9 cellular contexts compared by ENCODE assay signal in the genomic region with DNA sequence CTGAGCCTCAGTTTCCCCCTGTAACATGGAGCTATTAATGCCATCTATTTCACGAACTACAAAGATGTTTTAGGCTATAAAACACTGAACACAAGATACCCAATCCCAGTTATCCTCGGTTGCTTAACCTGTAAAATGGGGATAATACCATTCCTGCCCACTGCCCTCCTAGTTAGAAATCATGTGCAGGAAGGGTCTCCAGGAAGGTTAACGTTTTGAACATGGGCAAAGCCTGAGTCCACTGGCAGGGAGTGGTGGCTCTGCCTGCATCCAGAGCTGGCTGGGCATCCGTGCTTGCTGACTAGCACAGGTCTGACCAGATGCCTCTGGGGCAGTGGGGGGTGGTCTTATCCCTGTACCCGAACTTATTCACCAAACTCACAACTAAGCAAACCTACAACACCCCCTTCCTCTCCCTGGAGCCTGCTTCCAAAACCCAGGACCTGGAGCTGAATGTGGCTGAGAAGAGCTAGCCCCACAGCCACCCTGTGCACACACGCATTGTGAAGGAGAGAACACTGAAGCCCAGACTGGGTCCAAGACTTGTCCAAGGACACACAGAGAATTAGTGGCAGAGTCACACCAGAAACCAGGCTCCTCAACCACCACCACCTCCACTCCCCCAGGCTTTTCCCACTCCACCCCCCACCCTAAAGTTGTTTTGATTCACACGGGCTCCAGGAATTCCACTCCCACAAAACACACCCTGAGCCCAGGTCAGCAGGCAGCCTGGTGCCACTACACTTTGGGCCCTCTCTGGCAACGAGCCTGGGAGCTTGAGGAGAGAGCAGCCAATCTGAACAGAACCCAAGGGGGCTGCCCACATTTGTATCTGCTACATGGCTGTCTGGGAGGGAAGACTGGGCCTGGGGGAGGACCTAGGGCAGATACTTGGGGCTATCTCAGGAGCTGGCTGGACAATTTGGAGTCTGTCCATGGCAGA. TPM values are rescaled to one million over a fixed set of nuclear protein-coding genes. Genes with fewer than 3 reads are reported as not detected.
DNase-seq lines count a peak whose midpoint lies in the region; ATAC-seq and TF ChIP-seq lines count a peak whose summit lies in the region.
"Had no signal": no experiment of that assay in that cellular context is flagged by ENCODE, and none has a peak within 500 bp of the region (broad histone marks: within the 10 kb centered on the region; RNA-seq: fewer than 3 reads in every experiment).

No MANE protein-coding gene starts in this region.

- H3K4me1 Mint-ChIP-seq in activated naive CD8-positive, alpha-beta T cell treated with anti-CD3 and anti-CD28 coated beads, Interleukin-2, amount 10 ng/mL, durations not matched to agents 7 days and 5 days = peaks cover 66% of the 10 kb centered on the region
- H3K4me1 Mint-ChIP-seq in endothelial cell (ENCODE audit: unreplicated experiment) = peaks cover 7% of the 10 kb centered on the region

- H3K4me3 Mint-ChIP-seq in activated naive CD8-positive, alpha-beta T cell treated with anti-CD3 and anti-CD28 coated beads, Interleukin-2, amount 10 ng/mL, durations not matched to agents 7 days and 5 days = peak overlapping the region; percentile 98
- H3K4me3 Mint-ChIP-seq in endothelial cell (ENCODE audit: unreplicated experiment) = no peak overlapping the region

- peaks cover 21% of the 10 kb centered on the region for H3K36me3 Mint-ChIP-seq in activated naive CD8-positive, alpha-beta T cell treated with anti-CD3 and anti-CD28 coated beads, Interleukin-2, amount 10 ng/mL, durations not matched to agents 7 days and 5 days
- no peaks in the 10 kb centered on the region for H3K36me3 Mint-ChIP-seq in endothelial cell (ENCODE audit: low read depth, unreplicated experiment)

- no peaks in the 10 kb centered on the region for H3K9me3 Mint-ChIP-seq in activated naive CD8-positive, alpha-beta T cell treated with anti-CD3 and anti-CD28 coated beads, Interleukin-2, amount 10 ng/mL, durations not matched to agents 7 days and 5 days
- H3K9me3 Mint-ChIP-seq in endothelial cell (ENCODE audit: unreplicated experiment) = no peaks in the 10 kb centered on the region

- H3K4me3 ChIP-seq in neutrophil (ENCODE audit: low read depth in 1 of 2, low read length in 1 of 2) = peak overlapping the region; percentile 83 to 89

- H3K27ac ChIP-seq in neutrophil = peak overlapping the region; percentile 92
- H3K27ac ChIP-seq: brain microvascular endothelial cell had no signal

- no peaks in the 10 kb centered on the region for H3K9me3 ChIP-seq in neutrophil

- POLR2A ChIA-PET in activated naive CD8-positive, alpha-beta T cell treated with anti-CD3 and anti-CD28 coated beads, Interleukin-2, amount 10 ng/mL, durations not matched to agents 7 days and 5 days (lab: Charles Lee) = interaction anchor here (0.5 to 3.7 kb wide), 17 partner anchors 11 to 214 kb away, joined by 3 to 18 read pairs (median 5); partner anchors contain the start of genes ELOA, HNRNPR and ID3

- no peaks in the 10 kb centered on the region for H3K27me3 ChIP-seq in neutrophil
- H3K27me3 ChIP-seq: brain microvascular endothelial cell had no signal

- no peaks in the 10 kb centered on the region for H3K36me3 ChIP-seq in neutrophil
- H3K36me3 ChIP-seq: brain microvascular endothelial cell had no signal

- DNase-seq in EL = peak; percentile 26
- DNase-seq in M059J (ENCODE audit: low read depth) = peak; percentile 41
- DNase-seq in activated naive CD8-positive, alpha-beta T cell treated with anti-CD3 and anti-CD28 coated beads, Interleukin-2, amount 10 ng/mL, durations not matched to agents 7 days and 5 days = peak; percentile 41
- no peak for DNase-seq in endothelial cell (ENCODE audit: low spot score)
- no peak for DNase-seq in NCI-H2227 (lab: John Stamatoyannopoulos, UW; ENCODE audit: unreplicated experiment)
- no peak for DNase-seq in 8988T
- DNase-seq: brain microvascular endothelial cell, nucleus accumbens had no signal

- H3K27ac Mint-ChIP-seq in activated naive CD8-positive, alpha-beta T cell treated with anti-CD3 and anti-CD28 coated beads, Interleukin-2, amount 10 ng/mL, durations not matched to agents 7 days and 5 days = peak overlapping the region; percentile 87
- no peak overlapping the region for H3K27ac Mint-ChIP-seq in endothelial cell (ENCODE audit: unreplicated experiment)

- no peaks in the 10 kb centered on the region for H3K27me3 Mint-ChIP-seq in activated naive CD8-positive, alpha-beta T cell treated with anti-CD3 and anti-CD28 coated beads, Interleukin-2, amount 10 ng/mL, durations not matched to agents 7 days and 5 days
- H3K27me3 Mint-ChIP-seq in endothelial cell (ENCODE audit: unreplicated experiment) = peaks cover 5% of the 10 kb centered on the region

- H3K4me1 ChIP-seq in neutrophil (ENCODE audit: control insufficient read depth in 1 of 2, insufficient read depth in 1 of 2, low read depth in 1 of 2, low read length in 1 of 2) = peaks cover 98% of the 10 kb centered on the region in 2 experiments

- TF ChIP-seq CTCF in neutrophil (IDR thresholded peaks at IDR 0.05) (no peak), endothelial cell (IDR thresholded peaks at IDR 0.05; ENCODE audit: unreplicated experiment) (no peak)

- no peak for ATAC-seq in activated naive CD8-positive, alpha-beta T cell treated with anti-CD3 and anti-CD28 coated beads, Interleukin-2, amount 10 ng/mL, durations not matched to agents 7 days and 5 days (ENCODE audit: low read depth)

RNA-seq across cellular contexts. Expression of gene E2F2, which starts 1.6 kb away (rescaled TPM):
- total RNA-seq in M059J (2014; rRNA removed; shearing (Covaris generic)) = 2.8 and 3.6 TPM in 2 replicates
- total RNA-seq in activated naive CD8-positive, alpha-beta T cell treated with anti-CD3 and anti-CD28 coated beads, Interleukin-2, amount 10 ng/mL, durations not matched to agents 7 days and 5 days = 10 to 100 TPM; 44.2 to 45.1 TPM
- total RNA-seq in endothelial cell (ENCODE audit: unreplicated experiment) = 0.69 TPM

RNA-seq across cellular contexts. Expression of gene ID3, which starts 29.9 kb away (rescaled TPM):
- total RNA-seq in M059J (2014; rRNA removed; shearing (Covaris generic)) = 909 and 1,078 TPM in 2 replicates
- 10 to 100 TPM; 44.0 to 51.1 TPM for total RNA-seq in activated naive CD8-positive, alpha-beta T cell treated with anti-CD3 and anti-CD28 coated beads, Interleukin-2, amount 10 ng/mL, durations not matched to agents 7 days and 5 days
- 240 TPM for total RNA-seq in endothelial cell (ENCODE audit: unreplicated experiment)

RNA-seq across cellular contexts. Expression of gene ASAP3, which starts 45.4 kb away (rescaled TPM):
- 6.7 and 13.7 TPM in 2 replicates for total RNA-seq in M059J (2014; rRNA removed; shearing (Covaris generic))
- total RNA-seq in activated naive CD8-positive, alpha-beta T cell treated with anti-CD3 and anti-CD28 coated beads, Interleukin-2, amount 10 ng/mL, durations not matched to agents 7 days and 5 days = 1 to 10 TPM in 1 of 2 experiments, under 1 TPM in 1; 0.50 to 1.3 TPM
- 36.4 TPM for total RNA-seq in endothelial cell (ENCODE audit: unreplicated experiment)

Comparison
In these comparisons a context has a peak if more than half of its experiments do, and no peak if none do; other contexts are left out.
1. DNase-seq: peak in EL (single experiment), M059J (single experiment) and activated naive CD8-positive, alpha-beta T cell treated with anti-CD3 and anti-CD28 coated beads, Interleukin-2, amount 10 ng/mL, durations not matched to agents 7 days and 5 days (single experiment); none in endothelial cell (single experiment), NCI-H2227 (single experiment) and 8988T (single experiment).